Comparison of ENCODE assay signal across 6 cellular contexts in the genomic region with DNA sequence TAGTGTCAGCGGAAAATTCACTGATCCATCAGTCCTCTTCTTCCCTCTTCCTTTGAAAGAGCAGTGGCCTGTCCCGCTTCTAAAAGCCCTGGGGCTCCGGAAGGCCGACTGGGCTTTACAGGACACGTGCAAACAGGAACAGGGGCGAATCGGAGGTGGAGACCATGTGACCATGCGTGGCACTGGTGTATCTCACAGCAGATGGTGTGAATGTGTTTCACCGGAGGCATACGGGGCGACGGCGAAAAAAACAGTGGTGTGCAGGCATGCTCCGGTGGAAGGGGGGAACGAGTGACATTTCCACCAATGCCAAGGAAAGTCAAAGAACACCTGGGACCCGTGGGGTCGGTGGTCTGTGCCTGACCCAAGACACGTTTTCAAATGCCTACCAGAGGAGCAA. TPM values are rescaled to one million over a fixed set of nuclear protein-coding genes. Genes with fewer than 3 reads are reported as not detected.
"Had no signal": no experiment of that assay in that cellular context is flagged by ENCODE, and none has a peak within 500 bp of the region (broad histone marks: within the 10 kb centered on the region; RNA-seq: fewer than 3 reads in every experiment).

No MANE protein-coding gene starts in this region.

RNA-seq across cellular contexts. Expression of a gene that starts 8.4 kb away (rescaled TPM):
- total RNA-seq: GM23248, H7, HepG2, HFFc6, HT1080 had no signal
- polyA plus RNA-seq: GM23248, HepG2, IgD-negative memory B cell had no signal
